Comparison of ENCODE assay signal across 8 cellular contexts in genomic region chr20:38113401-38114325, GRCh38. TPM values are rescaled to one million over a fixed set of nuclear protein-coding genes. Genes with fewer than 3 reads are reported as not detected.
A peak's percentile ranks its signal among the peaks of the same experiment; 100 is the strongest.
DNase-seq lines count a peak whose midpoint lies in the region; ATAC-seq and TF ChIP-seq lines count a peak whose summit lies in the region.

No MANE protein-coding gene starts in this region.

- TF ChIP-seq EP300 in esophagus muscularis mucosa (IDR thresholded peaks at IDR 0.05), result no peak

- peaks cover 13 to 54% (median 42%) of the 10 kb centered on the region in 12 donors for H3K4me1 ChIP-seq in heart left ventricle
- H3K4me1 ChIP-seq in OCI-LY7 (ENCODE audit: insufficient read depth, low read length, poor library complexity, severe bottlenecking), result no peaks in the 10 kb centered on the region
- peaks cover 26 to 44% (median 31%) of the 10 kb centered on the region in 4 donors for H3K4me1 ChIP-seq in esophagus muscularis mucosa

- intact Hi-C loops in heart left ventricle (cut with DNase I) (loop anchor here in 8 of 10 donors (2.0 to 10.0 kb wide), 5 partner anchors 36 to 51 kb away; partner anchors contain the start of gene TGM2 (in 2 of the 8)), left cardiac atrium (cut with DNase I) (no loop called here), OCI-LY7 (cut with micrococcal nuclease; ENCODE audit: unreplicated experiment) (loop anchor here (2.0 kb wide), 1 partner anchor 57 kb away; no protein-coding TSS in a partner anchor), esophagus muscularis mucosa (cut with DNase I) (no loop called here)

- H3K36me3 ChIP-seq in heart left ventricle, result no peaks in the 10 kb centered on the region
- H3K36me3 ChIP-seq in OCI-LY7 (ENCODE audit: insufficient read depth, low read length), result no peaks in the 10 kb centered on the region
- no peaks in the 10 kb centered on the region for H3K36me3 ChIP-seq in esophagus muscularis mucosa

- H4K20me1 ChIP-seq in OCI-LY7 (ENCODE audit: insufficient read depth, low read length), result no peaks in the 10 kb centered on the region

- DNase-seq in heart left ventricle (peak in 1 of 5 donors; percentile 38), left cardiac atrium (no peak), OCI-LY7 (ENCODE audit: low spot score) (peak; percentile 21), esophagus muscularis mucosa (ENCODE audit: extremely low spot score) (peak; percentile 91), ureter (ENCODE audit: low spot score) (peak; percentile 43), H4 (ENCODE audit: low spot score) (no peak)

- no peak overlapping the region for H3K4me3 ChIP-seq in heart left ventricle
- no peak overlapping the region for H3K4me3 ChIP-seq in OCI-LY7 (ENCODE audit: low read depth, low read length, poor library complexity, severe bottlenecking)
- no peak overlapping the region for H3K4me3 ChIP-seq in esophagus muscularis mucosa

- H3K9me3 ChIP-seq in heart left ventricle, result peaks cover 0 to 10% (median 0%) of the 10 kb centered on the region in 12 donors
- H3K9me3 ChIP-seq in OCI-LY7 (ENCODE audit: low read length), result no peaks in the 10 kb centered on the region
- peaks cover 0 to 3% (median 0%) of the 10 kb centered on the region in 4 donors for H3K9me3 ChIP-seq in esophagus muscularis mucosa

- H3K79me2 ChIP-seq in OCI-LY7 (ENCODE audit: insufficient read depth, low read depth, low read length), result no peaks in the 10 kb centered on the region

- TF ChIP-seq POLR2A in heart left ventricle (IDR thresholded peaks at IDR 0.05) (no peak), esophagus muscularis mucosa (IDR thresholded peaks at IDR 0.05; ENCODE audit: low read depth) (no peak)

- H3K27me3 ChIP-seq in heart left ventricle, result no peaks in the 10 kb centered on the region
- H3K27me3 ChIP-seq in esophagus muscularis mucosa, result no peaks in the 10 kb centered on the region

- H3K27ac ChIP-seq in heart left ventricle (peak overlapping the region in 8 of 12 donors; percentile 4 to 62 (median 26)), OCI-LY7 (ENCODE audit: low read depth, low read length, poor library complexity, severe bottlenecking) (no peak overlapping the region), esophagus muscularis mucosa (replicated peaks in 1 of 4) (no peak overlapping the region)

- 49 to 53% (median 52%) methylated on average over 10 of the region's 10 CpGs for WGBS in heart left ventricle, 4 donors
- 72% methylated on average over 10 of the region's 10 CpGs for WGBS in esophagus muscularis mucosa

- H3K4me2 ChIP-seq in OCI-LY7 (ENCODE audit: low read length), result no peak overlapping the region

- H2AFZ ChIP-seq in OCI-LY7 (ENCODE audit: low read length), result no peak overlapping the region

- H3K9me2 ChIP-seq in OCI-LY7 (ENCODE audit: insufficient read depth, low read length), result no peaks in the 10 kb centered on the region

- POLR2A ChIA-PET in OCI-LY7 (lab: Charles Lee), result interaction anchor here (1.2 kb wide), 1 partner anchor 16 kb away, joined by 3 read pairs; no protein-coding TSS in a partner anchor

- TF ChIP-seq CTCF in heart left ventricle (IDR thresholded peaks at IDR 0.05), result peak in 9 of 12 donors; percentile 8 to 41 (median 19)
- TF ChIP-seq CTCF in OCI-LY7 (conservative IDR thresholded peaks at IDR 0.05; ENCODE audit: low read length), result peak; percentile 65
- TF ChIP-seq CTCF in esophagus muscularis mucosa (IDR thresholded peaks at IDR 0.05), result no peak

- no TSS peak for BruUV-seq in OCI-LY7 (replicated peaks; lab: Mats Ljungman, UMichigan)

- ATAC-seq in heart left ventricle (no peak), left cardiac atrium (no peak), GM19452 (IDR thresholded peaks at IDR 0.05; ENCODE audit: unreplicated experiment) (no peak), HG03139 (IDR thresholded peaks at IDR 0.05; ENCODE audit: unreplicated experiment) (no peak)

- CTCF ChIA-PET in OCI-LY7 (lab: Charles Lee; ENCODE audit: unreplicated experiment), result no interaction called here

RNA-seq across cellular contexts. Expression of gene TGM2, which starts 51.4 kb away (rescaled TPM):
- total RNA-seq in heart left ventricle (1,000 to 10,000 TPM in 1 of 9 donors, 100 to 1,000 TPM in 8; 271 to 1,146 (median 567) TPM), left cardiac atrium (100 to 1,000 TPM; 383 to 695 TPM), OCI-LY7 (2022) (0.18 TPM in 1 of 2 replicates, not detected in the other), esophagus muscularis mucosa (100 to 1,000 TPM; 170 to 385 (median 212) TPM), ureter (143 TPM)
- polyA plus RNA-seq in heart left ventricle, result 100 to 1,000 TPM; 211 to 972 TPM
- total RNA-seq in OCI-LY7 (2014; rRNA removed; shearing (Covaris generic)), result not detected in 2 replicates
- 7.0 and 7.1 TPM in 2 replicates for total RNA-seq in H4 (2014; rRNA removed; shearing (Covaris generic))

Comparison
In these comparisons a context has a peak if more than half of its experiments do, and no peak if none do; other contexts are left out.
1. intact Hi-C loops: an anchor here in heart left ventricle (2.0 to 10.0 kb wide) and OCI-LY7 (2.0 kb wide); none called in left cardiac atrium and esophagus muscularis mucosa.
2. DNase-seq: peak in OCI-LY7 (single experiment), esophagus muscularis mucosa (single experiment) and ureter (single experiment); none in left cardiac atrium (single experiment) and H4 (single experiment).
3. H3K27ac ChIP-seq: peak in heart left ventricle (8 of 12); none in OCI-LY7 (single experiment) and esophagus muscularis mucosa (0 of 4).
4. CTCF ChIP-seq: peak in heart left ventricle (9 of 12) and OCI-LY7 (single experiment); none in esophagus muscularis mucosa (0 of 3).
5. RNA of gene TGM2, which starts 51.4 kb away (total RNA-seq): 383 to 695 TPM in left cardiac atrium, 271 to 1,146 TPM in heart left ventricle, 170 to 385 TPM in esophagus muscularis mucosa and 143 TPM in ureter (single experiment); 7.0 to 7.1 TPM in H4 and 0.18 TPM in OCI-LY7; every median in the first group is over 10 times any median in the second.